In the genomic region with DNA sequence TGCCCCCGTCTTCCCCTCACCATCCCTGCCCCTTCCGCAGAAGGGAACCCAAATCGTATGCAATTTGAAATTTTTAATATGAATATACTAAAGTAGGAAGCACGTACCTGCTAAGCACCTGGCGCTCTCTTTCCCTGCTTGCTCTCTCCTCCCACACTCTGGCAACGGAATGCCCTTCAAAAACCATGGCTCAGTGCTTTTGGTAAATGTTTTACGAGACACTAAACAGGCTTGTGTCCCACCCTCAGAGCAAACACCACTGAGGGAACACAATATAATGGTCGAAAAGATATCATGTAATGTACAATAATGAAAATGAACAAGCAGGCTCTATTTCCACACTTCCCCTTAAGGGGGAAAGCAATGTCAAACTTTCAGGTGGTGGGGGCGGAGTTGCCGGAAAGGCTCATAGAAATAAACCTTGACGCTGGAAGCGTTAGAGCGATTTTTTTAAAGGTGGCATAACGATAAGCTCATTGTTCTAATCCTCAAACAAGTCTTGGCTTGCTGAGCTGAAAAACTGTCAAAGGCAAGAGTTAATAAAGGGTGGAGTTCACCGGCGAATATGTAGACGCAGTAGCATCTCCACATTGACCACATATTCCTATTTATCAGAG, we compare ENCODE assay signal across 1 cellular context.
TF ChIP-seq lines count a peak whose summit lies in the region.

No MANE protein-coding gene starts in this region.

TF ChIP-seq in Ishikawa, 13 proteins besides CTCF, POLR2A, EP300 and RAD21 (continued from another document):
- TF ChIP-seq, protein P1, sequence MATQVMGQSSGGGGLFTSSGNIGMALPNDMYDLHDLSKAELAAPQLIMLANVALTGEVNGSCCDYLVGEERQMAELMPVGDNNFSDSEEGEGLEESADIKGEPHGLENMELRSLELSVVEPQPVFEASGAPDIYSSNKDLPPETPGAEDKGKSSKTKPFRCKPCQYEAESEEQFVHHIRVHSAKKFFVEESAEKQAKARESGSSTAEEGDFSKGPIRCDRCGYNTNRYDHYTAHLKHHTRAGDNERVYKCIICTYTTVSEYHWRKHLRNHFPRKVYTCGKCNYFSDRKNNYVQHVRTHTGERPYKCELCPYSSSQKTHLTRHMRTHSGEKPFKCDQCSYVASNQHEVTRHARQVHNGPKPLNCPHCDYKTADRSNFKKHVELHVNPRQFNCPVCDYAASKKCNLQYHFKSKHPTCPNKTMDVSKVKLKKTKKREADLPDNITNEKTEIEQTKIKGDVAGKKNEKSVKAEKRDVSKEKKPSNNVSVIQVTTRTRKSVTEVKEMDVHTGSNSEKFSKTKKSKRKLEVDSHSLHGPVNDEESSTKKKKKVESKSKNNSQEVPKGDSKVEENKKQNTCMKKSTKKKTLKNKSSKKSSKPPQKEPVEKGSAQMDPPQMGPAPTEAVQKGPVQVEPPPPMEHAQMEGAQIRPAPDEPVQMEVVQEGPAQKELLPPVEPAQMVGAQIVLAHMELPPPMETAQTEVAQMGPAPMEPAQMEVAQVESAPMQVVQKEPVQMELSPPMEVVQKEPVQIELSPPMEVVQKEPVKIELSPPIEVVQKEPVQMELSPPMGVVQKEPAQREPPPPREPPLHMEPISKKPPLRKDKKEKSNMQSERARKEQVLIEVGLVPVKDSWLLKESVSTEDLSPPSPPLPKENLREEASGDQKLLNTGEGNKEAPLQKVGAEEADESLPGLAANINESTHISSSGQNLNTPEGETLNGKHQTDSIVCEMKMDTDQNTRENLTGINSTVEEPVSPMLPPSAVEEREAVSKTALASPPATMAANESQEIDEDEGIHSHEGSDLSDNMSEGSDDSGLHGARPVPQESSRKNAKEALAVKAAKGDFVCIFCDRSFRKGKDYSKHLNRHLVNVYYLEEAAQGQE (IDR thresholded peaks at IDR 0.05; ENCODE audit: low read depth) = no peak
- no peak for TF ChIP-seq MAX (IDR thresholded peaks at IDR 0.05)
- TF ChIP-seq TCF12 (IDR thresholded peaks at IDR 0.05; ENCODE audit: low read depth) = 0 out of 2 replicates have a peak, but pooled peaks have one; percentile 15
- peak; percentile 33; the same call in 1 of the 2 replicates for TF ChIP-seq EGR1 (IDR thresholded peaks at IDR 0.05)
- TF ChIP-seq, protein P2, sequence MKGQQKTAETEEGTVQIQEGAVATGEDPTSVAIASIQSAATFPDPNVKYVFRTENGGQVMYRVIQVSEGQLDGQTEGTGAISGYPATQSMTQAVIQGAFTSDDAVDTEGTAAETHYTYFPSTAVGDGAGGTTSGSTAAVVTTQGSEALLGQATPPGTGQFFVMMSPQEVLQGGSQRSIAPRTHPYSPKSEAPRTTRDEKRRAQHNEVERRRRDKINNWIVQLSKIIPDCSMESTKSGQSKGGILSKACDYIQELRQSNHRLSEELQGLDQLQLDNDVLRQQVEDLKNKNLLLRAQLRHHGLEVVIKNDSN (IDR thresholded peaks at IDR 0.05) = no peak
- TF ChIP-seq NFIC (IDR thresholded peaks at IDR 0.05) = no peak
- TF ChIP-seq CEBPB (IDR thresholded peaks at IDR 0.05) = no peak
